9 cellular contexts compared by ENCODE assay signal in genomic region chr7:121328508-121329459, GRCh38. TPM values are rescaled to one million over a fixed set of nuclear protein-coding genes. Genes with fewer than 3 reads are reported as not detected.
DNase-seq lines count a peak whose midpoint lies in the region; ATAC-seq, FAIRE-seq and TF ChIP-seq lines count a peak whose summit lies in the region.
"Had no signal": no experiment of that assay in that cellular context is flagged by ENCODE, and none has a peak within 500 bp of the region (broad histone marks: within the 10 kb centered on the region; RNA-seq: fewer than 3 reads in every experiment).

A gene with protein sequence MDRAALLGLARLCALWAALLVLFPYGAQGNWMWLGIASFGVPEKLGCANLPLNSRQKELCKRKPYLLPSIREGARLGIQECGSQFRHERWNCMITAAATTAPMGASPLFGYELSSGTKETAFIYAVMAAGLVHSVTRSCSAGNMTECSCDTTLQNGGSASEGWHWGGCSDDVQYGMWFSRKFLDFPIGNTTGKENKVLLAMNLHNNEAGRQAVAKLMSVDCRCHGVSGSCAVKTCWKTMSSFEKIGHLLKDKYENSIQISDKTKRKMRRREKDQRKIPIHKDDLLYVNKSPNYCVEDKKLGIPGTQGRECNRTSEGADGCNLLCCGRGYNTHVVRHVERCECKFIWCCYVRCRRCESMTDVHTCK (plus strand): TSS chr7:121329000. CDS start chr7:121329293, 293 bp downstream.

- H3K27me3 Mint-ChIP-seq in Caco-2 (ENCODE audit: insufficient read depth, unreplicated experiment), result peaks cover 34% of the 10 kb centered on the region

- H3K4me1 ChIP-seq in Caco-2 (0 out of 2 replicates have a peak, but pooled peaks cover 5% of the 10 kb centered on the region), mesodermal cell (ENCODE audit: control insufficient read depth, insufficient read depth, low read length, poor library complexity, severe bottlenecking) (peaks cover 7% of the 10 kb centered on the region)

- H3K27ac ChIP-seq in mesodermal cell (ENCODE audit: low read depth, low read length, severe bottlenecking), result no peak within 1 kb of the TSS
- H3K27ac ChIP-seq: epithelial cell of prostate had no signal

- H3K4me1 Mint-ChIP-seq in Caco-2 (ENCODE audit: low read depth, unreplicated experiment), result peaks cover 5% of the 10 kb centered on the region

- no peaks in the 10 kb centered on the region for H3K9me3 ChIP-seq in Caco-2
- peaks cover 5% of the 10 kb centered on the region for H3K9me3 ChIP-seq in mesodermal cell (ENCODE audit: control insufficient read depth, low read length)

- 57 to 64% methylated on average over 23 to 24 of the region's 40 CpGs for WGBS in mesodermal cell (ENCODE audit: insufficient coverage in 2 of 2), 2 experiments

- POLR2A ChIA-PET in Caco-2 (lab: Charles Lee), result no interaction called here

- H3K4me3 ChIP-seq in Caco-2 (ENCODE audit: low read depth, low read length) (no peak within 1 kb of the TSS), bronchial epithelial cell (ENCODE audit: low read depth, low read length) (peak within 1 kb of the TSS; percentile 21), mesodermal cell (ENCODE audit: extremely low read depth, insufficient read depth, low read length, poor library complexity, severe bottlenecking) (peak within 1 kb of the TSS; percentile 37)

- H3K9me3 Mint-ChIP-seq in Caco-2 (ENCODE audit: unreplicated experiment), result no peaks in the 10 kb centered on the region

- BruUV-seq in Caco-2 (replicated peaks; lab: Mats Ljungman, UMichigan), result no TSS peak

- DNase-seq in Caco-2 (no peak), bronchial epithelial cell (ENCODE audit: low read depth) (no peak), DMS153 (lab: John Stamatoyannopoulos, UW) (no peak), NCI-H2029 (lab: John Stamatoyannopoulos, UW) (no peak)

- H3K27me3 ChIP-seq in Caco-2 (replicated peaks; ENCODE audit: control insufficient read depth, insufficient read depth, low read length) (0 out of 2 replicates have a peak, but pooled peaks cover 4% of the 10 kb centered on the region), bronchial epithelial cell (ENCODE audit: control insufficient read depth, insufficient read depth, low read length) (peaks cover 23% of the 10 kb centered on the region)

- no peak for TF ChIP-seq CTCF in Caco-2 (IDR thresholded peaks at IDR 0.05; ENCODE audit: insufficient read depth in 1 of 2, low read depth in 1 of 2, low read length in 1 of 2, severe bottlenecking in 1 of 2, unreplicated experiment in 1 of 2)
- TF ChIP-seq CTCF in bronchial epithelial cell (IDR thresholded peaks at IDR 0.05; ENCODE audit: insufficient read depth, low read length, severe bottlenecking), result no peak

- no peaks in the 10 kb centered on the region for H3K36me3 ChIP-seq in Caco-2 (ENCODE audit: control insufficient read depth, insufficient read depth, low read length)
- no peaks in the 10 kb centered on the region for H3K36me3 ChIP-seq in bronchial epithelial cell (ENCODE audit: control insufficient read depth, insufficient read depth, low read length)
- H3K36me3 ChIP-seq in mesodermal cell (ENCODE audit: control insufficient read depth, insufficient read depth, low read length), result no peaks in the 10 kb centered on the region

- ATAC-seq in HG02852 (IDR thresholded peaks at IDR 0.05; ENCODE audit: unreplicated experiment), result peak; percentile 4
- no peak for ATAC-seq in GM21381 (IDR thresholded peaks at IDR 0.05; ENCODE audit: unreplicated experiment)
- ATAC-seq in GM21737 (IDR thresholded peaks at IDR 0.05; ENCODE audit: unreplicated experiment), result no peak

- CTCF ChIA-PET in Caco-2 (lab: Charles Lee), result interaction anchor here (1.0 kb wide), 1 partner anchor 666 kb away, joined by 3 read pairs; no protein-coding TSS in a partner anchor

- FAIRE-seq in bronchial epithelial cell (lab: Jason Lieb, UNC), result no peak

- intact Hi-C loops in Caco-2 (cut with micrococcal nuclease; ENCODE audit: unreplicated experiment), result no loop called here

- no peaks in the 10 kb centered on the region for H3K36me3 Mint-ChIP-seq in Caco-2 (ENCODE audit: insufficient read depth, unreplicated experiment)

- H3K27ac Mint-ChIP-seq in Caco-2 (ENCODE audit: unreplicated experiment), result no peak within 1 kb of the TSS

- H3K4me3 Mint-ChIP-seq in Caco-2 (ENCODE audit: unreplicated experiment), result peak within 1 kb of the TSS; percentile 73

RNA-seq across cellular contexts. Expression of the gene that starts here (rescaled TPM):
- total RNA-seq in Caco-2 (2022) (not detected in 2 replicates), bronchial epithelial cell (not detected in 2 replicates)
- not detected for polyA plus RNA-seq in mesodermal cell (2013, experiment 1 of 2)
- 0.25 TPM for polyA plus RNA-seq in mesodermal cell (2013, experiment 2 of 2)
